ENCODE assay signal across 8 cellular contexts in the genomic region with DNA sequence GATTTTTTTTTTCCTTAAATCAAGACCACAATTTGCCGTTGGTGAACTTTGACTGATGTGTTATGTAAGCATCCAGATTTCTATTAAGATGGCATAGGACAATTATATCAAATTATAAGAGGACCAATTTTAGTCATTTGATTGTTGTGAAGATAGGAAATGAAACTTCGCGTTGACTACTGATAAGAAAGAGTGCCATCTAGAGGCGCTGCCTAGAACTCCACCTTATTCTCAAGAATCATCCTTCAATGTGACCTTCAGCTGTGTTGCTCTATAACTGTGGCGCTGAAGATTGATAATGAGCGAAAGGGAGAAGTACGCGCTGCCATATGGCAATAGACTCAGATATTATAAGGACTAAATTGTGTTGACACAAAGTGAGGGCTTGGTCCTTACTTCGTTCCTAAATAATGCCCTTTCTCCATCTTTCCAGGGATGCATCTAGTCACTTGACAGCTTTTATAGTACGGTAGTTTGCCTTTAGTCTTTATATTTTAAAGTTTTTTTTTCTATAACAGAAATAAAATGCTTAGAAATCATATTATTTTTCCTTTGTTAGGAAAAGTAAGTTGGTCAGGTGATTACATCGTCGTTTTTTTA.
DNase-seq lines count a peak whose midpoint lies in the region; ATAC-seq, FAIRE-seq and TF ChIP-seq lines count a peak whose summit lies in the region.

No MANE protein-coding gene starts in this region.

- H3K4me2 ChIP-seq in K562 (ENCODE audit: insufficient read depth, low read length): no peak overlapping the region

- DNase-seq in AML-193 (lab: John Stamatoyannopoulos, UW): peak; percentile 43 to 52
- peak; percentile 7 for DNase-seq in HuH-7 (ENCODE audit: low spot score)
- DNase-seq in NT2/D1 (ENCODE audit: low read depth, low spot score): peak; percentile 6
- DNase-seq in K562 (ENCODE audit: extremely low read depth in 1 of 4, low spot score in 3 of 4): peak; percentile 4 to 15 (median 13)
- DNase-seq in left kidney (ENCODE audit: low read depth, low spot score): peak; percentile 68
- DNase-seq in stomach: peak; percentile 57
- DNase-seq in activated CD4-positive, CD25-positive, alpha-beta regulatory T cell (lab: John Stamatoyannopoulos, UW): no peak

- H3K9ac ChIP-seq in NT2/D1 (ENCODE audit: insufficient read length, low read depth) (no peak overlapping the region), K562 (ENCODE audit: insufficient read depth in 1 of 2, low read depth in 2 of 2, low read length in 2 of 2) (no peak overlapping the region)

- H3K36me3 ChIP-seq in NT2/D1 (ENCODE audit: insufficient read depth, insufficient read length, low read length) (no peaks in the 10 kb centered on the region), K562 (ENCODE audit: control insufficient read depth, insufficient read depth, low read length) (no peaks in the 10 kb centered on the region), stomach (no peaks in the 10 kb centered on the region)

- H3K9me3 ChIP-seq in NT2/D1 (ENCODE audit: insufficient read depth, low read length) (no peaks in the 10 kb centered on the region), K562 (replicated peaks; ENCODE audit: control insufficient read depth, insufficient read depth, low read depth, low read length) (no peaks in the 10 kb centered on the region), stomach (no peaks in the 10 kb centered on the region)

- CTCF ChIA-PET in K562 (lab: Yijun Ruan, JAX; ENCODE audit: low intra/inter-chr PET ratio): no interaction called here

- BruUV-seq in K562 (replicated peaks; lab: Mats Ljungman, UMichigan): no TSS peak

- H3K4me1 ChIP-seq in NT2/D1 (ENCODE audit: insufficient read depth, insufficient read length) (no peaks in the 10 kb centered on the region), K562 (replicated peaks in 1 of 2; ENCODE audit: control insufficient read depth in 2 of 2, insufficient read depth in 2 of 2, low read length in 2 of 2) (no peaks in the 10 kb centered on the region), stomach (no peaks in the 10 kb centered on the region)

- 26% methylated on average over 11 of the region's 12 CpGs for WGBS in K562 (ENCODE audit: insufficient coverage, low coverage, missing lambda C conversion rate)
- WGBS in stomach, 5 donors: 18 to 28% (median 19%) methylated on average over 12 of the region's 12 CpGs

- TF ChIP-seq EP300 in K562 (IDR thresholded peaks at IDR 0.05; ENCODE audit: low read length) (no peak), stomach (IDR thresholded peaks at IDR 0.05) (no peak)

- no peaks in the 10 kb centered on the region for H4K20me1 ChIP-seq in K562 (replicated peaks; ENCODE audit: control insufficient read depth, insufficient read depth, low read length)

- peak; percentile 24 to 49 (median 30); a peak in 4 of 6 replicates for TF ChIP-seq CTCF in K562 (IDR thresholded peaks at IDR 0.05 in 2 of 3, conservative IDR thresholded peaks at IDR 0.05 in 1 of 3; ENCODE audit: insufficient read depth in 2 of 3, low read depth in 1 of 3, low read length in 3 of 3)
- TF ChIP-seq CTCF in stomach (IDR thresholded peaks at IDR 0.05): peak in 4 of 7 experiments; percentile 31 to 60 (median 58)

- intact Hi-C loops in K562 (cut with micrococcal nuclease) (no loop called here), stomach (cut with DNase I; ENCODE audit: low total_unique reads) (no loop called here)

- ATAC-seq in GM18502 (IDR thresholded peaks at IDR 0.05; ENCODE audit: poor library complexity, unreplicated experiment): peak; percentile 82
- ATAC-seq in K562: no peak

- no peaks in the 10 kb centered on the region for H3K79me2 ChIP-seq in K562 (ENCODE audit: control insufficient read depth, insufficient read depth, low read length)

- H3K9me1 ChIP-seq in K562 (ENCODE audit: control insufficient read depth, insufficient read depth, low read length): no peaks in the 10 kb centered on the region

- no peak for TF ChIP-seq POLR2A in K562 (conservative IDR thresholded peaks at IDR 0.05)
- no peak for TF ChIP-seq POLR2A in stomach (IDR thresholded peaks at IDR 0.05)

- peak in 1 of 2 experiments; percentile 33; a peak in 2 of 4 replicates for TF ChIP-seq RAD21 in K562 (CRISPR knock-in tag; conservative IDR thresholded peaks at IDR 0.05 in 1 of 2, IDR thresholded peaks at IDR 0.05 in 1 of 2)

- in situ Hi-C loops in K562 (cut with MboI): no loop called here

- no peak for FAIRE-seq in K562 (lab: Jason Lieb, UNC)

- no peak overlapping the region for H3K4me3 ChIP-seq in NT2/D1 (ENCODE audit: insufficient read length, low read depth)
- H3K4me3 ChIP-seq in K562: no peak overlapping the region
- no peak overlapping the region for H3K4me3 ChIP-seq in stomach

- POLR2A ChIA-PET in K562 (lab: Yijun Ruan, JAX): no interaction called here

- H3K27me3 ChIP-seq in NT2/D1 (ENCODE audit: insufficient read depth, insufficient read length): no peaks in the 10 kb centered on the region
- no peaks in the 10 kb centered on the region for H3K27me3 ChIP-seq in K562 (ENCODE audit: control insufficient read depth in 2 of 2, insufficient read depth in 2 of 2, low read length in 2 of 2)
- no peaks in the 10 kb centered on the region for H3K27me3 ChIP-seq in stomach

- H2AFZ ChIP-seq in K562 (ENCODE audit: low read depth, low read length): no peak overlapping the region

- no peak overlapping the region for H3K27ac ChIP-seq in K562 (ENCODE audit: extremely low read depth, low read depth, low read length)
- no peak overlapping the region for H3K27ac ChIP-seq in stomach

TF ChIP-seq in K562, 482 proteins besides CTCF, POLR2A, EP300 and RAD21:
- TF ChIP-seq TARDBP (IDR thresholded peaks at IDR 0.05): no peak

Comparison
In these comparisons a context has a peak if more than half of its experiments do, and no peak if none do; other contexts are left out.
1. DNase-seq: peak in AML-193 (2 of 2), HuH-7 (single experiment), NT2/D1 (single experiment), K562 (4 of 4), left kidney (single experiment) and stomach (single experiment); none in activated CD4-positive, CD25-positive, alpha-beta regulatory T cell (0 of 4).